Comparison of ENCODE assay signal across 21 cellular contexts in genomic region chr10:44372181-44372580, GRCh38. TPM values are rescaled to one million over a fixed set of nuclear protein-coding genes. Genes with fewer than 3 reads are reported as not detected.
"Had no signal": no experiment of that assay in that cellular context is flagged by ENCODE, and none has a peak within 500 bp of the region (broad histone marks: within the 10 kb centered on the region; RNA-seq: fewer than 3 reads in every experiment).

No MANE protein-coding gene starts in this region.

- H3K9me3 ChIP-seq: gastrocnemius medialis, mucosa of descending colon, psoas muscle, sigmoid colon, thoracic aorta, tibial nerve, upper lobe of left lung had no signal

- H3K9ac ChIP-seq: neural progenitor cell had no signal

- H3K36me3 ChIP-seq: neural progenitor cell had no signal

- H3K4me3 ChIP-seq: dorsolateral prefrontal cortex, gastrocnemius medialis, lung, mucosa of descending colon, neural progenitor cell, psoas muscle, sigmoid colon, thoracic aorta, tibial nerve, upper lobe of left lung had no signal

- H2AFZ ChIP-seq: neural progenitor cell had no signal

- H3K36me3 Mint-ChIP-seq: memory B cell; mesothelial cell of epicardium; naive B cell; neural progenitor cell; stimulated activated naive B cell treated with anti-CD40 and anti-IgM and Interleukin-4, amounts not matched to agents 10 μg/mL and 1 μg/mL and 100 μg/mL, for 72 hours had no signal

- H3K4me1 ChIP-seq: tibial nerve, upper lobe of left lung had no signal

- H3K27me3 ChIP-seq: gastrocnemius medialis, neural progenitor cell, sigmoid colon, tibial nerve, upper lobe of left lung had no signal

- H3K9me3 Mint-ChIP-seq: memory B cell; mesothelial cell of epicardium; nephron; stimulated activated naive CD8-positive, alpha-beta T cell treated with anti-CD3 and anti-CD28 coated beads, Interleukin-15, Interleukin-2, amounts not matched to agents 100 ng/mL and 50 ng/mL, for 24 hours had no signal

- H3K27ac ChIP-seq: dorsolateral prefrontal cortex, gastrocnemius medialis, neural progenitor cell, psoas muscle, sigmoid colon, thoracic aorta, tibial nerve, upper lobe of left lung had no signal

- H3K4me1 Mint-ChIP-seq: memory B cell; naive B cell; stimulated activated naive B cell treated with anti-CD40 and anti-IgM and Interleukin-4, amounts not matched to agents 10 μg/mL and 1 μg/mL and 100 μg/mL, for 72 hours had no signal

- H3K4me2 ChIP-seq: neural progenitor cell had no signal

- H3K27me3 Mint-ChIP-seq: memory B cell; stimulated activated naive B cell treated with anti-CD40 and anti-IgM and Interleukin-4, amounts not matched to agents 10 μg/mL and 1 μg/mL and 100 μg/mL, for 72 hours; stimulated activated naive CD8-positive, alpha-beta T cell treated with anti-CD3 and anti-CD28 coated beads, Interleukin-15, Interleukin-2, amounts not matched to agents 100 ng/mL and 50 ng/mL, for 24 hours had no signal

- H3K4me3 Mint-ChIP-seq: memory B cell; mesothelial cell of epicardium; nephron; neural progenitor cell; stimulated activated naive B cell treated with anti-CD40 and anti-IgM and Interleukin-4, amounts not matched to agents 10 μg/mL and 1 μg/mL and 100 μg/mL, for 72 hours; stimulated activated naive CD8-positive, alpha-beta T cell treated with anti-CD3 and anti-CD28 coated beads, Interleukin-15, Interleukin-2, amounts not matched to agents 100 ng/mL and 50 ng/mL, for 24 hours had no signal

- ATAC-seq: gastrocnemius medialis; left lobe of liver; mucosa of descending colon; psoas muscle; stimulated activated naive B cell treated with anti-CD40 and anti-IgM and Interleukin-4, amounts not matched to agents 10 μg/mL and 1 μg/mL and 100 μg/mL, for 72 hours had no signal

- H3K27ac Mint-ChIP-seq: memory B cell; mesothelial cell of epicardium; naive B cell; nephron; neural progenitor cell; stimulated activated naive B cell treated with anti-CD40 and anti-IgM and Interleukin-4, amounts not matched to agents 10 μg/mL and 1 μg/mL and 100 μg/mL, for 72 hours; stimulated activated naive CD8-positive, alpha-beta T cell treated with anti-CD3 and anti-CD28 coated beads, Interleukin-15, Interleukin-2, amounts not matched to agents 100 ng/mL and 50 ng/mL, for 24 hours had no signal

- DNase-seq: dorsolateral prefrontal cortex; effector CD4-positive, alpha-beta T cell; gastrocnemius medialis; head of caudate nucleus; mucosa of descending colon; naive B cell; psoas muscle; right cardiac atrium; sigmoid colon; stimulated activated naive B cell treated with anti-CD40 and anti-IgM and Interleukin-4, amounts not matched to agents 10 μg/mL and 1 μg/mL and 100 μg/mL, for 72 hours; upper lobe of left lung had no signal

RNA-seq across cellular contexts. Expression of gene CXCL12, which starts 12.7 kb away (rescaled TPM):
- polyA plus RNA-seq: keratinocyte had no signal
